2 cellular contexts compared by ENCODE assay signal in the genomic region with DNA sequence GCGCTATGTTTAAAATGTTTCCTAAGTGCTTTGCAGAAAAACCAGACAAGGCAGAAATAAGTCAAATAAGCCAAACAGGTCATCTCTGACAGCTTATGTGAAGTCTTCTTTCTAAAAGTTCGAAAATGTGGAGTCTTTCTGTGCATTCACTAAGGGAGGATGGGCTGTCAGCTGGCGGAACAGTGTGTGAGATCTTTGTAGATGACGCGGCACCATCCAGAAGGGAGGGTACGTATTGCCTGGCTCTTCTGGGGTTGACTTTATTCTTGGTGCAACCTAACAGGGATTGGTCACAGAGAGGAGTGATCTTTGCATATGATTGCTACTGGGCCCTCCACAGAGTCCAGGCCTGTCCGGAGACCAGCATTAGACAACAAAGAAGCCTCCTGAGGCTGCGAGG.
TF ChIP-seq lines count a peak whose summit lies in the region.

No MANE protein-coding gene starts in this region.

TF ChIP-seq in GM23338, 12 proteins besides CTCF, POLR2A, EP300 and RAD21 (continues in another document):
- TF ChIP-seq ZNF331 (CRISPR knock-in tag; IDR thresholded peaks at IDR 0.05; ENCODE audit: low read depth) (no peak), EZH2 (IDR thresholded peaks at IDR 0.05; ENCODE audit: low read depth, unreplicated experiment) (no peak), POLR2AphosphoS5 (IDR thresholded peaks at IDR 0.05; ENCODE audit: low read depth) (no peak), EZH2phosphoT487 (IDR thresholded peaks at IDR 0.05; ENCODE audit: unreplicated experiment) (no peak), CREB1 (CRISPR knock-in tag; IDR thresholded peaks at IDR 0.05; ENCODE audit: low read depth) (no peak), JUNB (IDR thresholded peaks at IDR 0.05; ENCODE audit: unreplicated experiment) (no peak), STAT1 (IDR thresholded peaks at IDR 0.05; ENCODE audit: unreplicated experiment) (no peak), NANOG (IDR thresholded peaks at IDR 0.05; ENCODE audit: borderline replicate concordance) (no peak)
- TF ChIP-seq, protein P1, sequence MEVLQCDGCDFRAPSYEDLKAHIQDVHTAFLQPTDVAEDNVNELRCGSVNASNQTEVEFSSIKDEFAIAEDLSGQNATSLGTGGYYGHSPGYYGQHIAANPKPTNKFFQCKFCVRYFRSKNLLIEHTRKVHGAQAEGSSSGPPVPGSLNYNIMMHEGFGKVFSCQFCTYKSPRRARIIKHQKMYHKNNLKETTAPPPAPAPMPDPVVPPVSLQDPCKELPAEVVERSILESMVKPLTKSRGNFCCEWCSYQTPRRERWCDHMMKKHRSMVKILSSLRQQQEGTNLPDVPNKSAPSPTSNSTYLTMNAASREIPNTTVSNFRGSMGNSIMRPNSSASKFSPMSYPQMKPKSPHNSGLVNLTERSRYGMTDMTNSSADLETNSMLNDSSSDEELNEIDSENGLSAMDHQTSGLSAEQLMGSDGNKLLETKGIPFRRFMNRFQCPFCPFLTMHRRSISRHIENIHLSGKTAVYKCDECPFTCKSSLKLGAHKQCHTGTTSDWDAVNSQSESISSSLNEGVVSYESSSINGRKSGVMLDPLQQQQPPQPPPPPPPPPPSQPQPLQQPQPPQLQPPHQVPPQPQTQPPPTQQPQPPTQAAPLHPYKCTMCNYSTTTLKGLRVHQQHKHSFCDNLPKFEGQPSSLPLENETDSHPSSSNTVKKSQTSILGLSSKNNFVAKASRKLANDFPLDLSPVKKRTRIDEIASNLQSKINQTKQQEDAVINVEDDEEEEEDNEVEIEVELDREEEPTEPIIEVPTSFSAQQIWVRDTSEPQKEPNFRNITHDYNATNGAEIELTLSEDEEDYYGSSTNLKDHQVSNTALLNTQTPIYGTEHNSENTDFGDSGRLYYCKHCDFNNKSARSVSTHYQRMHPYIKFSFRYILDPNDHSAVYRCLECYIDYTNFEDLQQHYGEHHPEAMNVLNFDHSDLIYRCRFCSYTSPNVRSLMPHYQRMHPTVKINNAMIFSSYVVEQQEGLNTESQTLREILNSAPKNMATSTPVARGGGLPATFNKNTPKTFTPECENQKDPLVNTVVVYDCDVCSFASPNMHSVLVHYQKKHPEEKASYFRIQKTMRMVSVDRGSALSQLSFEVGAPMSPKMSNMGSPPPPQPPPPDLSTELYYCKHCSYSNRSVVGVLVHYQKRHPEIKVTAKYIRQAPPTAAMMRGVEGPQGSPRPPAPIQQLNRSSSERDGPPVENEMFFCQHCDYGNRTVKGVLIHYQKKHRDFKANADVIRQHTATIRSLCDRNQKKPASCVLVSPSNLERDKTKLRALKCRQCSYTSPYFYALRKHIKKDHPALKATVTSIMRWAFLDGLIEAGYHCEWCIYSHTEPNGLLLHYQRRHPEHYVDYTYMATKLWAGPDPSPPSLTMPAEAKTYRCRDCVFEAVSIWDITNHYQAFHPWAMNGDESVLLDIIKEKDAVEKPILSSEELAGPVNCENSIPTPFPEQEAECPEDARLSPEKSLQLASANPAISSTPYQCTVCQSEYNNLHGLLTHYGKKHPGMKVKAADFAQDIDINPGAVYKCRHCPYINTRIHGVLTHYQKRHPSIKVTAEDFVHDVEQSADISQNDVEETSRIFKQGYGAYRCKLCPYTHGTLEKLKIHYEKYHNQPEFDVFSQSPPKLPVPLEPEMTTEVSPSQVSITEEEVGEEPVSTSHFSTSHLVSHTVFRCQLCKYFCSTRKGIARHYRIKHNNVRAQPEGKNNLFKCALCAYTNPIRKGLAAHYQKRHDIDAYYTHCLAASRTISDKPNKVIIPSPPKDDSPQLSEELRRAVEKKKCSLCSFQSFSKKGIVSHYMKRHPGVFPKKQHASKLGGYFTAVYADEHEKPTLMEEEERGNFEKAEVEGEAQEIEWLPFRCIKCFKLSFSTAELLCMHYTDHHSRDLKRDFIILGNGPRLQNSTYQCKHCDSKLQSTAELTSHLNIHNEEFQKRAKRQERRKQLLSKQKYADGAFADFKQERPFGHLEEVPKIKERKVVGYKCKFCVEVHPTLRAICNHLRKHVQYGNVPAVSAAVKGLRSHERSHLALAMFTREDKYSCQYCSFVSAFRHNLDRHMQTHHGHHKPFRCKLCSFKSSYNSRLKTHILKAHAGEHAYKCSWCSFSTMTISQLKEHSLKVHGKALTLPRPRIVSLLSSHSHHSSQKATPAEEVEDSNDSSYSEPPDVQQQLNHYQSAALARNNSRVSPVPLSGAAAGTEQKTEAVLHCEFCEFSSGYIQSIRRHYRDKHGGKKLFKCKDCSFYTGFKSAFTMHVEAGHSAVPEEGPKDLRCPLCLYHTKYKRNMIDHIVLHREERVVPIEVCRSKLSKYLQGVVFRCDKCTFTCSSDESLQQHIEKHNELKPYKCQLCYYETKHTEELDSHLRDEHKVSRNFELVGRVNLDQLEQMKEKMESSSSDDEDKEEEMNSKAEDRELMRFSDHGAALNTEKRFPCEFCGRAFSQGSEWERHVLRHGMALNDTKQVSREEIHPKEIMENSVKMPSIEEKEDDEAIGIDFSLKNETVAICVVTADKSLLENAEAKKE (CRISPR knock-in tag; IDR thresholded peaks at IDR 0.05): no peak
- TF ChIP-seq, protein P2, sequence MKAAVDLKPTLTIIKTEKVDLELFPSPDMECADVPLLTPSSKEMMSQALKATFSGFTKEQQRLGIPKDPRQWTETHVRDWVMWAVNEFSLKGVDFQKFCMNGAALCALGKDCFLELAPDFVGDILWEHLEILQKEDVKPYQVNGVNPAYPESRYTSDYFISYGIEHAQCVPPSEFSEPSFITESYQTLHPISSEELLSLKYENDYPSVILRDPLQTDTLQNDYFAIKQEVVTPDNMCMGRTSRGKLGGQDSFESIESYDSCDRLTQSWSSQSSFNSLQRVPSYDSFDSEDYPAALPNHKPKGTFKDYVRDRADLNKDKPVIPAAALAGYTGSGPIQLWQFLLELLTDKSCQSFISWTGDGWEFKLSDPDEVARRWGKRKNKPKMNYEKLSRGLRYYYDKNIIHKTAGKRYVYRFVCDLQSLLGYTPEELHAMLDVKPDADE (IDR thresholded peaks at IDR 0.05): no peak

TF ChIP-seq in K562, 482 proteins besides CTCF, POLR2A, EP300 and RAD21 (continues in another document):
- TF ChIP-seq PPARD (CRISPR knock-in tag; IDR thresholded peaks at IDR 0.05) (no peak), HDAC6 (IDR thresholded peaks at IDR 0.05; ENCODE audit: low read depth, low read length) (no peak), YY1 (IDR thresholded peaks at IDR 0.05; ENCODE audit: borderline replicate concordance in 1 of 3, control insufficient read depth in 1 of 3, extremely low read depth in 1 of 3, insufficient read depth in 3 of 3, insufficient read length in 1 of 3, insufficient replicate concordance in 2 of 3, low read depth in 1 of 3, low read length in 2 of 3) (no peak), GATAD2A (IDR thresholded peaks at IDR 0.05) (no peak), RNF2 (IDR thresholded peaks at IDR 0.05) (no peak), RUNX1 (IDR thresholded peaks at IDR 0.05; ENCODE audit: low read depth) (no peak), KDM5B (IDR thresholded peaks at IDR 0.05; ENCODE audit: insufficient replicate concordance, low read depth, low read length) (no peak), XRCC4 (IDR thresholded peaks at IDR 0.05; ENCODE audit: extremely low read depth, insufficient read depth, insufficient read length) (no peak), IFI16 (CRISPR knock-in tag; IDR thresholded peaks at IDR 0.05) (no peak), BRD4 (IDR thresholded peaks at IDR 0.05) (no peak), PHB (CRISPR knock-in tag; IDR thresholded peaks at IDR 0.05) (no peak), POLR2G (IDR thresholded peaks at IDR 0.05; ENCODE audit: low read depth, low read length) (no peak), PTRF (tag; IDR thresholded peaks at IDR 0.05) (no peak), RHOXF2B (CRISPR knock-in tag; conservative IDR thresholded peaks at IDR 0.05) (no peak)
- TF ChIP-seq, protein P3, sequence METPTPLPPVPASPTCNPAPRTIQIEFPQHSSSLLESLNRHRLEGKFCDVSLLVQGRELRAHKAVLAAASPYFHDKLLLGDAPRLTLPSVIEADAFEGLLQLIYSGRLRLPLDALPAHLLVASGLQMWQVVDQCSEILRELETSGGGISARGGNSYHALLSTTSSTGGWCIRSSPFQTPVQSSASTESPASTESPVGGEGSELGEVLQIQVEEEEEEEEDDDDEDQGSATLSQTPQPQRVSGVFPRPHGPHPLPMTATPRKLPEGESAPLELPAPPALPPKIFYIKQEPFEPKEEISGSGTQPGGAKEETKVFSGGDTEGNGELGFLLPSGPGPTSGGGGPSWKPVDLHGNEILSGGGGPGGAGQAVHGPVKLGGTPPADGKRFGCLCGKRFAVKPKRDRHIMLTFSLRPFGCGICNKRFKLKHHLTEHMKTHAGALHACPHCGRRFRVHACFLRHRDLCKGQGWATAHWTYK (CRISPR knock-in tag; IDR thresholded peaks at IDR 0.05): no peak
- TF ChIP-seq, protein P4, sequence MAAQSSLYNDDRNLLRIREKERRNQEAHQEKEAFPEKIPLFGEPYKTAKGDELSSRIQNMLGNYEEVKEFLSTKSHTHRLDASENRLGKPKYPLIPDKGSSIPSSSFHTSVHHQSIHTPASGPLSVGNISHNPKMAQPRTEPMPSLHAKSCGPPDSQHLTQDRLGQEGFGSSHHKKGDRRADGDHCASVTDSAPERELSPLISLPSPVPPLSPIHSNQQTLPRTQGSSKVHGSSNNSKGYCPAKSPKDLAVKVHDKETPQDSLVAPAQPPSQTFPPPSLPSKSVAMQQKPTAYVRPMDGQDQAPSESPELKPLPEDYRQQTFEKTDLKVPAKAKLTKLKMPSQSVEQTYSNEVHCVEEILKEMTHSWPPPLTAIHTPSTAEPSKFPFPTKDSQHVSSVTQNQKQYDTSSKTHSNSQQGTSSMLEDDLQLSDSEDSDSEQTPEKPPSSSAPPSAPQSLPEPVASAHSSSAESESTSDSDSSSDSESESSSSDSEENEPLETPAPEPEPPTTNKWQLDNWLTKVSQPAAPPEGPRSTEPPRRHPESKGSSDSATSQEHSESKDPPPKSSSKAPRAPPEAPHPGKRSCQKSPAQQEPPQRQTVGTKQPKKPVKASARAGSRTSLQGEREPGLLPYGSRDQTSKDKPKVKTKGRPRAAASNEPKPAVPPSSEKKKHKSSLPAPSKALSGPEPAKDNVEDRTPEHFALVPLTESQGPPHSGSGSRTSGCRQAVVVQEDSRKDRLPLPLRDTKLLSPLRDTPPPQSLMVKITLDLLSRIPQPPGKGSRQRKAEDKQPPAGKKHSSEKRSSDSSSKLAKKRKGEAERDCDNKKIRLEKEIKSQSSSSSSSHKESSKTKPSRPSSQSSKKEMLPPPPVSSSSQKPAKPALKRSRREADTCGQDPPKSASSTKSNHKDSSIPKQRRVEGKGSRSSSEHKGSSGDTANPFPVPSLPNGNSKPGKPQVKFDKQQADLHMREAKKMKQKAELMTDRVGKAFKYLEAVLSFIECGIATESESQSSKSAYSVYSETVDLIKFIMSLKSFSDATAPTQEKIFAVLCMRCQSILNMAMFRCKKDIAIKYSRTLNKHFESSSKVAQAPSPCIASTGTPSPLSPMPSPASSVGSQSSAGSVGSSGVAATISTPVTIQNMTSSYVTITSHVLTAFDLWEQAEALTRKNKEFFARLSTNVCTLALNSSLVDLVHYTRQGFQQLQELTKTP (IDR thresholded peaks at IDR 0.05; ENCODE audit: low read depth in 1 of 2, partially characterized antibody in 2 of 2): no peak
- TF ChIP-seq, protein P5, sequence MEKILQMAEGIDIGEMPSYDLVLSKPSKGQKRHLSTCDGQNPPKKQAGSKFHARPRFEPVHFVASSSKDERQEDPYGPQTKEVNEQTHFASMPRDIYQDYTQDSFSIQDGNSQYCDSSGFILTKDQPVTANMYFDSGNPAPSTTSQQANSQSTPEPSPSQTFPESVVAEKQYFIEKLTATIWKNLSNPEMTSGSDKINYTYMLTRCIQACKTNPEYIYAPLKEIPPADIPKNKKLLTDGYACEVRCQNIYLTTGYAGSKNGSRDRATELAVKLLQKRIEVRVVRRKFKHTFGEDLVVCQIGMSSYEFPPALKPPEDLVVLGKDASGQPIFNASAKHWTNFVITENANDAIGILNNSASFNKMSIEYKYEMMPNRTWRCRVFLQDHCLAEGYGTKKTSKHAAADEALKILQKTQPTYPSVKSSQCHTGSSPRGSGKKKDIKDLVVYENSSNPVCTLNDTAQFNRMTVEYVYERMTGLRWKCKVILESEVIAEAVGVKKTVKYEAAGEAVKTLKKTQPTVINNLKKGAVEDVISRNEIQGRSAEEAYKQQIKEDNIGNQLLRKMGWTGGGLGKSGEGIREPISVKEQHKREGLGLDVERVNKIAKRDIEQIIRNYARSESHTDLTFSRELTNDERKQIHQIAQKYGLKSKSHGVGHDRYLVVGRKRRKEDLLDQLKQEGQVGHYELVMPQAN (IDR thresholded peaks at IDR 0.05; ENCODE audit: borderline replicate concordance): no peak
